21 cellular contexts compared by ENCODE assay signal in the genomic region with DNA sequence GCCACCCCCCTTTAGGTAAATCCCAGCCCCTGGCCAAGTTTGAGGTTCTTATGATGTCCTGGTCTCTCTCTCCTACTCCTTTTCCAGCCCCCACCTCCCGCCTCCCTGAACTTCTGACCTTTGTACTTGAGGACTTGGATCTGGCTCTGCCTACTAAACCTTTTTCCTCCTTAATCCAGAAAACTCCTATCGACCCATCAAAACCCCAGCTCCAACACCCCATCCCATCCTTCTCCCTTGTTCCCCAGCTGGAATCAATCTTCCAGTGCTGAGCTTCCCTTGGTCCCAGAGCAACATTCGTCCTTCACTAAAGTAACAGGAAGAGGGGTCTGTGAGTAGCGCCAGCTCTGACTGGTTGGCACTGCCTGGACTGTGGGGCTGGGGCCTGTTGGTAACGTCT. TPM values are rescaled to one million over a fixed set of nuclear protein-coding genes. Genes with fewer than 3 reads are reported as not detected.
DNase-seq lines count a peak whose midpoint lies in the region; ATAC-seq and TF ChIP-seq lines count a peak whose summit lies in the region.
"Had no signal": no experiment of that assay in that cellular context is flagged by ENCODE, and none has a peak within 500 bp of the region (broad histone marks: within the 10 kb centered on the region; RNA-seq: fewer than 3 reads in every experiment).

No MANE protein-coding gene starts in this region.

- H2AFZ ChIP-seq in OCI-LY1 (ENCODE audit: low read length), result no peak overlapping the region
- no peak overlapping the region for H2AFZ ChIP-seq in Karpas-422 (ENCODE audit: low read length)

- peak overlapping the region; percentile 59 for H3K27ac Mint-ChIP-seq in activated naive CD4-positive, alpha-beta T cell treated with anti-CD3 and anti-CD28 coated beads, Interleukin-2, amount 50 U/mL, for 24 hours
- peak overlapping the region; percentile 53 for H3K27ac Mint-ChIP-seq in endothelial cell (ENCODE audit: unreplicated experiment)
- H3K27ac Mint-ChIP-seq in stimulated activated memory B cell treated with anti-CD40 and anti-IgM and Interleukin-4, amounts not matched to agents 10 μg/mL and 1 μg/mL and 100 μg/mL, for 72 hours, result peak overlapping the region; percentile 36
- H3K27ac Mint-ChIP-seq: activated CD8-positive, alpha-beta T cell treated with anti-CD3 and anti-CD28 coated beads for 36 hours had no signal

- H3K4me2 ChIP-seq in OCI-LY1 (ENCODE audit: low read length), result no peak overlapping the region
- no peak overlapping the region for H3K4me2 ChIP-seq in Karpas-422 (ENCODE audit: low read depth, low read length, poor library complexity, severe bottlenecking)

- H3K9ac ChIP-seq in OCI-LY1 (ENCODE audit: low read length), result peak overlapping the region; percentile 6; the same call in 1 of the 2 replicates
- no peak overlapping the region for H3K9ac ChIP-seq in Karpas-422 (ENCODE audit: low read length)

- H3F3A ChIP-seq in OCI-LY1 (ENCODE audit: insufficient read depth, low read length), result no peaks in the 10 kb centered on the region

- H3K9me2 ChIP-seq in OCI-LY1 (ENCODE audit: low read depth, low read length) (no peaks in the 10 kb centered on the region), Karpas-422 (replicated peaks; ENCODE audit: insufficient read depth, low read length) (no peaks in the 10 kb centered on the region)

- H3K4me1 Mint-ChIP-seq in activated naive CD4-positive, alpha-beta T cell treated with anti-CD3 and anti-CD28 coated beads, Interleukin-2, amount 50 U/mL, for 24 hours, result peaks cover 8% of the 10 kb centered on the region
- no peaks in the 10 kb centered on the region for H3K4me1 Mint-ChIP-seq in endothelial cell (ENCODE audit: unreplicated experiment)
- H3K4me1 Mint-ChIP-seq in stimulated activated memory B cell treated with anti-CD40 and anti-IgM and Interleukin-4, amounts not matched to agents 10 μg/mL and 1 μg/mL and 100 μg/mL, for 72 hours, result peaks cover 57% of the 10 kb centered on the region

- H3K9me3 Mint-ChIP-seq in activated naive CD4-positive, alpha-beta T cell treated with anti-CD3 and anti-CD28 coated beads, Interleukin-2, amount 50 U/mL, for 24 hours, result no peaks in the 10 kb centered on the region
- no peaks in the 10 kb centered on the region for H3K9me3 Mint-ChIP-seq in endothelial cell (ENCODE audit: unreplicated experiment)
- H3K9me3 Mint-ChIP-seq in stimulated activated memory B cell treated with anti-CD40 and anti-IgM and Interleukin-4, amounts not matched to agents 10 μg/mL and 1 μg/mL and 100 μg/mL, for 72 hours, result no peaks in the 10 kb centered on the region
- H3K9me3 Mint-ChIP-seq: activated CD8-positive, alpha-beta T cell treated with anti-CD3 and anti-CD28 coated beads for 36 hours had no signal

- no peak for DNase-seq in activated naive CD4-positive, alpha-beta T cell treated with Interleukin-2 at 50 U/mL for 16 hours
- DNase-seq in endothelial cell (ENCODE audit: low spot score) (no peak), NCI-H1048 (lab: John Stamatoyannopoulos, UW) (no peak), Karpas-422 (no peak), OCI-M2 (lab: John Stamatoyannopoulos, UW; ENCODE audit: unreplicated experiment) (no peak)
- DNase-seq: activated CD8-positive, alpha-beta T cell treated with anti-CD3 and anti-CD28 coated beads for 36 hours; activated gamma-delta T cell; AML-193; amniotic stem cell; cortex of kidney; mucosa of descending colon; NCI-H2081 treated with DMSO at 0.1 percent for 48 hours; NCI-H446 treated with DMSO at 0.1 percent for 48 hours; PC-3; sigmoid colon; stimulated activated CD4-positive, alpha-beta T cell treated with anti-CD3 and anti-CD28 coated beads, Interleukin-15, amount 100 ng/mL, for 24 hours had no signal

- H3K27ac ChIP-seq in OCI-LY1 (ENCODE audit: low read depth, low read length, poor library complexity, severe bottlenecking) (peak overlapping the region; percentile 57), Karpas-422 (ENCODE audit: low read length) (no peak overlapping the region)
- H3K27ac ChIP-seq: sigmoid colon, upper lobe of left lung had no signal

- H3K9me3 ChIP-seq in OCI-LY1 (ENCODE audit: low read length) (no peaks in the 10 kb centered on the region), Karpas-422 (ENCODE audit: low read length) (no peaks in the 10 kb centered on the region)
- H3K9me3 ChIP-seq: mucosa of descending colon, sigmoid colon, upper lobe of left lung had no signal

- H3K4me3 ChIP-seq in OCI-LY1 (ENCODE audit: low read depth, low read length, poor library complexity, severe bottlenecking), result no peak overlapping the region
- H3K4me3 ChIP-seq in Karpas-422 (ENCODE audit: low read length), result no peak overlapping the region
- H3K4me3 ChIP-seq: mucosa of descending colon, sigmoid colon, upper lobe of left lung had no signal

- H3K79me2 ChIP-seq in OCI-LY1 (ENCODE audit: insufficient read depth, low read length), result no peaks in the 10 kb centered on the region
- peaks cover 4% of the 10 kb centered on the region; the same call in 1 of the 2 replicates for H3K79me2 ChIP-seq in Karpas-422 (ENCODE audit: low read length)

- H3K36me3 Mint-ChIP-seq in activated naive CD4-positive, alpha-beta T cell treated with anti-CD3 and anti-CD28 coated beads, Interleukin-2, amount 50 U/mL, for 24 hours, result peaks cover 4% of the 10 kb centered on the region
- peaks cover 25% of the 10 kb centered on the region for H3K36me3 Mint-ChIP-seq in endothelial cell (ENCODE audit: low read depth, unreplicated experiment)
- peaks cover 54% of the 10 kb centered on the region for H3K36me3 Mint-ChIP-seq in stimulated activated memory B cell treated with anti-CD40 and anti-IgM and Interleukin-4, amounts not matched to agents 10 μg/mL and 1 μg/mL and 100 μg/mL, for 72 hours

- no peak overlapping the region for H3K4me3 Mint-ChIP-seq in activated naive CD4-positive, alpha-beta T cell treated with anti-CD3 and anti-CD28 coated beads, Interleukin-2, amount 50 U/mL, for 24 hours
- H3K4me3 Mint-ChIP-seq in endothelial cell (ENCODE audit: unreplicated experiment), result peak overlapping the region; percentile 73
- H3K4me3 Mint-ChIP-seq in stimulated activated memory B cell treated with anti-CD40 and anti-IgM and Interleukin-4, amounts not matched to agents 10 μg/mL and 1 μg/mL and 100 μg/mL, for 72 hours, result no peak overlapping the region
- H3K4me3 Mint-ChIP-seq: activated CD8-positive, alpha-beta T cell treated with anti-CD3 and anti-CD28 coated beads for 36 hours had no signal

- ATAC-seq in stimulated activated memory B cell treated with anti-CD40 and anti-IgM and Interleukin-4, amounts not matched to agents 10 μg/mL and 1 μg/mL and 100 μg/mL, for 72 hours, result no peak
- ATAC-seq: activated CD8-positive, alpha-beta T cell treated with anti-CD3 and anti-CD28 coated beads for 36 hours; mucosa of descending colon; PC-3; Right ventricle myocardium inferior had no signal

- H3K4me1 ChIP-seq in OCI-LY1 (ENCODE audit: insufficient read depth, low read length, severe bottlenecking) (peaks cover 60% of the 10 kb centered on the region), Karpas-422 (ENCODE audit: low read length) (peaks cover 60% of the 10 kb centered on the region)
- H3K4me1 ChIP-seq: upper lobe of left lung had no signal

- TF ChIP-seq CTCF in OCI-LY1 (IDR thresholded peaks at IDR 0.05; ENCODE audit: low read length) (no peak), endothelial cell (IDR thresholded peaks at IDR 0.05; ENCODE audit: unreplicated experiment) (no peak)

- H3K36me3 ChIP-seq in OCI-LY1 (ENCODE audit: insufficient read depth, low read length) (peaks cover 99% of the 10 kb centered on the region), Karpas-422 (ENCODE audit: insufficient read depth, low read length) (peaks cover 9% of the 10 kb centered on the region)

- H4K20me1 ChIP-seq in OCI-LY1 (ENCODE audit: insufficient read depth, low read length), result no peaks in the 10 kb centered on the region
- H4K20me1 ChIP-seq in Karpas-422 (ENCODE audit: insufficient read depth, low read depth, low read length), result peaks cover 21% of the 10 kb centered on the region

- H3K27me3 Mint-ChIP-seq in activated naive CD4-positive, alpha-beta T cell treated with anti-CD3 and anti-CD28 coated beads, Interleukin-2, amount 50 U/mL, for 24 hours, result no peaks in the 10 kb centered on the region
- peaks cover 11% of the 10 kb centered on the region for H3K27me3 Mint-ChIP-seq in endothelial cell (ENCODE audit: unreplicated experiment)
- H3K27me3 Mint-ChIP-seq in stimulated activated memory B cell treated with anti-CD40 and anti-IgM and Interleukin-4, amounts not matched to agents 10 μg/mL and 1 μg/mL and 100 μg/mL, for 72 hours, result no peaks in the 10 kb centered on the region
- H3K27me3 Mint-ChIP-seq: activated CD8-positive, alpha-beta T cell treated with anti-CD3 and anti-CD28 coated beads for 36 hours had no signal

- H3K27me3 ChIP-seq in OCI-LY1 (ENCODE audit: insufficient read depth, low read length) (no peaks in the 10 kb centered on the region), Karpas-422 (ENCODE audit: low read length) (no peaks in the 10 kb centered on the region)
- H3K27me3 ChIP-seq: sigmoid colon, upper lobe of left lung had no signal

RNA-seq across cellular contexts. Expression of gene UQCR11, which starts 17.3 kb away (rescaled TPM):
- 182 TPM for total RNA-seq in endothelial cell (ENCODE audit: unreplicated experiment)
- 106 and 170 TPM in 2 replicates for total RNA-seq in Karpas-422 (2014; rRNA removed; shearing (Covaris generic); ENCODE audit: low replicate concordance)

RNA-seq across cellular contexts. Expression of gene TCF3, which starts 29.9 kb away (rescaled TPM):
- total RNA-seq in endothelial cell (ENCODE audit: unreplicated experiment), result 255 TPM
- total RNA-seq in Karpas-422 (2014; rRNA removed; shearing (Covaris generic); ENCODE audit: low replicate concordance), result 91.5 and 284 TPM in 2 replicates

RNA-seq across cellular contexts. Expression of gene MBD3, which starts 29.9 kb away (rescaled TPM):
- 81.4 TPM for total RNA-seq in endothelial cell (ENCODE audit: unreplicated experiment)
- 42.2 and 124 TPM in 2 replicates for total RNA-seq in Karpas-422 (2014; rRNA removed; shearing (Covaris generic); ENCODE audit: low replicate concordance)

RNA-seq across cellular contexts. Expression of gene MEX3D, which starts 54.4 kb away (rescaled TPM):
- 73.4 TPM for total RNA-seq in endothelial cell (ENCODE audit: unreplicated experiment)
- 5.6 and 13.5 TPM in 2 replicates for total RNA-seq in Karpas-422 (2014; rRNA removed; shearing (Covaris generic); ENCODE audit: low replicate concordance)
